15 cellular contexts compared by ENCODE assay signal in genomic region chr18:23827681-23828080, GRCh38.
A peak's percentile ranks its signal among the peaks of the same experiment; 100 is the strongest.
DNase-seq lines count a peak whose midpoint lies in the region; ATAC-seq and TF ChIP-seq lines count a peak whose summit lies in the region.
"Had no signal": no experiment of that assay in that cellular context is flagged by ENCODE, and none has a peak within 500 bp of the region (broad histone marks: within the 10 kb centered on the region; RNA-seq: fewer than 3 reads in every experiment).

No MANE protein-coding gene starts in this region.

- CTCF ChIA-PET in RWPE1 (lab: Yijun Ruan, JAX) = interaction anchor here (0.7 kb wide), 1 partner anchor 240 kb away, joined by 3 read pairs; no protein-coding TSS in a partner anchor

- no peak overlapping the region for H3K4me3 Mint-ChIP-seq in stimulated activated effector memory CD8-positive, alpha-beta T cell treated with anti-CD3 and anti-CD28 coated beads, Interleukin-12 subunit alpha, Interleukin-12 subunit beta, amount 100 ng/mL, for 72 hours
- H3K4me3 Mint-ChIP-seq: activated B cell treated with CpG ODN at 0.5 μM for 24 hours; activated naive CD4-positive, alpha-beta T cell treated with anti-CD3 and anti-CD28 coated beads, Interleukin-2, amount 50 U/mL, for 24 hours; naive B cell had no signal

- H3K9me3 Mint-ChIP-seq in stimulated activated effector memory CD8-positive, alpha-beta T cell treated with anti-CD3 and anti-CD28 coated beads, Interleukin-12 subunit alpha, Interleukin-12 subunit beta, amount 100 ng/mL, for 72 hours = no peaks in the 10 kb centered on the region
- H3K9me3 Mint-ChIP-seq: activated B cell treated with CpG ODN at 0.5 μM for 24 hours; activated naive CD4-positive, alpha-beta T cell treated with anti-CD3 and anti-CD28 coated beads, Interleukin-2, amount 50 U/mL, for 24 hours had no signal

- ATAC-seq in stimulated activated effector memory CD8-positive, alpha-beta T cell treated with anti-CD3 and anti-CD28 coated beads, Interleukin-12 subunit alpha, Interleukin-12 subunit beta, amount 100 ng/mL, for 72 hours = peak; percentile 56
- ATAC-seq in HG03354 (IDR thresholded peaks at IDR 0.05; ENCODE audit: poor library complexity, severe bottlenecking, unreplicated experiment) (no peak), GM18868 (IDR thresholded peaks at IDR 0.05; ENCODE audit: unreplicated experiment) (no peak), SK-N-SH treated with all-trans-retinoic acid at 6 μM for 48 hours (no peak)
- ATAC-seq: left ventricle myocardium superior had no signal

- POLR2A ChIA-PET in RWPE1 (lab: Yijun Ruan, JAX; ENCODE audit: low non-redundant PET) = no interaction called here

- no peak for TF ChIP-seq CTCF in RWPE1 (conservative IDR thresholded peaks at IDR 0.05; ENCODE audit: low read depth)
- no peak for TF ChIP-seq CTCF in epithelial cell of proximal tubule (conservative IDR thresholded peaks at IDR 0.05; ENCODE audit: low read depth, low read length)

- peaks cover 6% of the 10 kb centered on the region for H3K4me1 Mint-ChIP-seq in stimulated activated effector memory CD8-positive, alpha-beta T cell treated with anti-CD3 and anti-CD28 coated beads, Interleukin-12 subunit alpha, Interleukin-12 subunit beta, amount 100 ng/mL, for 72 hours
- H3K4me1 Mint-ChIP-seq: activated B cell treated with CpG ODN at 0.5 μM for 24 hours had no signal

- H3K27ac ChIP-seq in RWPE1 = peak overlapping the region; percentile 78

- H3K27ac Mint-ChIP-seq in stimulated activated effector memory CD8-positive, alpha-beta T cell treated with anti-CD3 and anti-CD28 coated beads, Interleukin-12 subunit alpha, Interleukin-12 subunit beta, amount 100 ng/mL, for 72 hours = peak overlapping the region; percentile 92
- H3K27ac Mint-ChIP-seq: activated B cell treated with CpG ODN at 0.5 μM for 24 hours; activated naive CD4-positive, alpha-beta T cell treated with anti-CD3 and anti-CD28 coated beads, Interleukin-2, amount 50 U/mL, for 24 hours had no signal

- H3K36me3 Mint-ChIP-seq in stimulated activated effector memory CD8-positive, alpha-beta T cell treated with anti-CD3 and anti-CD28 coated beads, Interleukin-12 subunit alpha, Interleukin-12 subunit beta, amount 100 ng/mL, for 72 hours = no peaks in the 10 kb centered on the region
- H3K36me3 Mint-ChIP-seq: activated naive CD4-positive, alpha-beta T cell treated with anti-CD3 and anti-CD28 coated beads, Interleukin-2, amount 50 U/mL, for 24 hours; naive B cell had no signal

- DNase-seq in EL (peak; percentile 19), RWPE1 (ENCODE audit: low spot score) (peak; percentile 69), epithelial cell of proximal tubule (ENCODE audit: low read depth) (peak; percentile 96), germinal center (ENCODE audit: low spot score) (no peak)
- DNase-seq in stimulated activated effector memory CD8-positive, alpha-beta T cell treated with anti-CD3 and anti-CD28 coated beads, Interleukin-12 subunit alpha, Interleukin-12 subunit beta, amount 100 ng/mL, for 72 hours (ENCODE audit: low spot score in 2 of 2) = no peak
- DNase-seq: activated B cell treated with CpG ODN at 0.5 μM for 24 hours; activated CD8-positive, alpha-beta memory T cell treated with anti-CD3 and anti-CD28 coated beads, Interleukin-2, amount 50 U/mL, for 4 hours; GOT3; left ventricle myocardium superior; naive B cell; NCI-H526 had no signal

- no peak overlapping the region for H3K4me3 ChIP-seq in epithelial cell of proximal tubule (ENCODE audit: low read depth, low read length)

TF ChIP-seq in SK-N-SH treated with all-trans-retinoic acid at 6 μM for 48 hours, 23 proteins besides CTCF, POLR2A, EP300 and RAD21:
- TF ChIP-seq ZC3H10 (CRISPR knock-in tag; IDR thresholded peaks at IDR 0.05) (no peak), ZNF565 (CRISPR knock-in tag; conservative IDR thresholded peaks at IDR 0.05; ENCODE audit: low read depth) (no peak), OSR1 (CRISPR knock-in tag; IDR thresholded peaks at IDR 0.05) (no peak), BACH2 (CRISPR knock-in tag; IDR thresholded peaks at IDR 0.05; ENCODE audit: borderline replicate concordance) (no peak), ZFP30 (CRISPR knock-in tag; IDR thresholded peaks at IDR 0.05) (no peak), RARB (CRISPR knock-in tag; IDR thresholded peaks at IDR 0.05) (no peak), ARNTL (CRISPR knock-in tag; IDR thresholded peaks at IDR 0.05; ENCODE audit: borderline replicate concordance, low read depth) (no peak), ZNF8 (CRISPR knock-in tag; IDR thresholded peaks at IDR 0.05) (no peak), TCF4 (CRISPR knock-in tag; IDR thresholded peaks at IDR 0.05; ENCODE audit: borderline replicate concordance) (no peak), GLIS3 (CRISPR knock-in tag; IDR thresholded peaks at IDR 0.05) (no peak), TOX (CRISPR knock-in tag; IDR thresholded peaks at IDR 0.05; ENCODE audit: borderline replicate concordance) (no peak), PPARA (CRISPR knock-in tag; IDR thresholded peaks at IDR 0.05; ENCODE audit: borderline replicate concordance) (no peak), ZNF70 (CRISPR knock-in tag; IDR thresholded peaks at IDR 0.05) (no peak), ISL1 (CRISPR knock-in tag; IDR thresholded peaks at IDR 0.05) (no peak)
- TF ChIP-seq, protein P1, sequence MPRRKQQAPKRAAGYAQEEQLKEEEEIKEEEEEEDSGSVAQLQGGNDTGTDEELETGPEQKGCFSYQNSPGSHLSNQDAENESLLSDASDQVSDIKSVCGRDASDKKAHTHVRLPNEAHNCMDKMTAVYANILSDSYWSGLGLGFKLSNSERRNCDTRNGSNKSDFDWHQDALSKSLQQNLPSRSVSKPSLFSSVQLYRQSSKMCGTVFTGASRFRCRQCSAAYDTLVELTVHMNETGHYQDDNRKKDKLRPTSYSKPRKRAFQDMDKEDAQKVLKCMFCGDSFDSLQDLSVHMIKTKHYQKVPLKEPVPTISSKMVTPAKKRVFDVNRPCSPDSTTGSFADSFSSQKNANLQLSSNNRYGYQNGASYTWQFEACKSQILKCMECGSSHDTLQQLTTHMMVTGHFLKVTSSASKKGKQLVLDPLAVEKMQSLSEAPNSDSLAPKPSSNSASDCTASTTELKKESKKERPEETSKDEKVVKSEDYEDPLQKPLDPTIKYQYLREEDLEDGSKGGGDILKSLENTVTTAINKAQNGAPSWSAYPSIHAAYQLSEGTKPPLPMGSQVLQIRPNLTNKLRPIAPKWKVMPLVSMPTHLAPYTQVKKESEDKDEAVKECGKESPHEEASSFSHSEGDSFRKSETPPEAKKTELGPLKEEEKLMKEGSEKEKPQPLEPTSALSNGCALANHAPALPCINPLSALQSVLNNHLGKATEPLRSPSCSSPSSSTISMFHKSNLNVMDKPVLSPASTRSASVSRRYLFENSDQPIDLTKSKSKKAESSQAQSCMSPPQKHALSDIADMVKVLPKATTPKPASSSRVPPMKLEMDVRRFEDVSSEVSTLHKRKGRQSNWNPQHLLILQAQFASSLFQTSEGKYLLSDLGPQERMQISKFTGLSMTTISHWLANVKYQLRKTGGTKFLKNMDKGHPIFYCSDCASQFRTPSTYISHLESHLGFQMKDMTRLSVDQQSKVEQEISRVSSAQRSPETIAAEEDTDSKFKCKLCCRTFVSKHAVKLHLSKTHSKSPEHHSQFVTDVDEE (CRISPR knock-in tag; IDR thresholded peaks at IDR 0.05) = no peak
- TF ChIP-seq, protein P2, sequence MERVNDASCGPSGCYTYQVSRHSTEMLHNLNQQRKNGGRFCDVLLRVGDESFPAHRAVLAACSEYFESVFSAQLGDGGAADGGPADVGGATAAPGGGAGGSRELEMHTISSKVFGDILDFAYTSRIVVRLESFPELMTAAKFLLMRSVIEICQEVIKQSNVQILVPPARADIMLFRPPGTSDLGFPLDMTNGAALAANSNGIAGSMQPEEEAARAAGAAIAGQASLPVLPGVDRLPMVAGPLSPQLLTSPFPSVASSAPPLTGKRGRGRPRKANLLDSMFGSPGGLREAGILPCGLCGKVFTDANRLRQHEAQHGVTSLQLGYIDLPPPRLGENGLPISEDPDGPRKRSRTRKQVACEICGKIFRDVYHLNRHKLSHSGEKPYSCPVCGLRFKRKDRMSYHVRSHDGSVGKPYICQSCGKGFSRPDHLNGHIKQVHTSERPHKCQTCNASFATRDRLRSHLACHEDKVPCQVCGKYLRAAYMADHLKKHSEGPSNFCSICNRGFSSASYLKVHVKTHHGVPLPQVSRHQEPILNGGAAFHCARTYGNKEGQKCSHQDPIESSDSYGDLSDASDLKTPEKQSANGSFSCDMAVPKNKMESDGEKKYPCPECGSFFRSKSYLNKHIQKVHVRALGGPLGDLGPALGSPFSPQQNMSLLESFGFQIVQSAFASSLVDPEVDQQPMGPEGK (CRISPR knock-in tag; IDR thresholded peaks at IDR 0.05; ENCODE audit: borderline replicate concordance) = no peak

Comparison
In these comparisons a context has a peak if more than half of its experiments do, and no peak if none do; other contexts are left out.
1. DNase-seq: peak in EL (single experiment), RWPE1 (single experiment) and epithelial cell of proximal tubule (single experiment); none in stimulated activated effector memory CD8-positive, alpha-beta T cell treated with anti-CD3 and anti-CD28 coated beads, Interleukin-12 subunit alpha, Interleukin-12 subunit beta, amount 100 ng/mL, for 72 hours (0 of 2) and germinal center (single experiment).